ENCODE assay signal across 19 cellular contexts in genomic region chr7:39645482-39646407, GRCh38. TPM values are rescaled to one million over a fixed set of nuclear protein-coding genes. Genes with fewer than 3 reads are reported as not detected.
A peak's percentile ranks its signal among the peaks of the same experiment; 100 is the strongest.
DNase-seq lines count a peak whose midpoint lies in the region; ATAC-seq, FAIRE-seq and TF ChIP-seq lines count a peak whose summit lies in the region.
"Had no signal": no experiment of that assay in that cellular context is flagged by ENCODE, and none has a peak within 500 bp of the region (broad histone marks: within the 10 kb centered on the region; RNA-seq: fewer than 3 reads in every experiment).

No MANE protein-coding gene starts in this region.

- FAIRE-seq in HepG2 (lab: Jason Lieb, UNC): no peak
- FAIRE-seq: D721Med, G401.6 had no signal

- H3K4me1 ChIP-seq in HepG2 (ENCODE audit: insufficient read depth, low read length) (peaks cover 10% of the 10 kb centered on the region; the same call in 1 of the 2 replicates), right lobe of liver (peaks cover 0 to 5% (median under 1%) of the 10 kb centered on the region in 4 donors), left ventricle myocardium inferior (peaks cover 100% of the 10 kb centered on the region)
- H3K4me1 ChIP-seq: SJCRH30 had no signal

- POLR2A ChIA-PET in HepG2 (lab: Yijun Ruan, JAX): no interaction called here

- H3K9me3 ChIP-seq in HepG2 (ENCODE audit: low read length): no peaks in the 10 kb centered on the region
- no peaks in the 10 kb centered on the region for H3K9me3 ChIP-seq in right lobe of liver
- H3K9me3 ChIP-seq in left ventricle myocardium inferior (replicated peaks): no peaks in the 10 kb centered on the region
- H3K9me3 ChIP-seq: SJCRH30 had no signal

- in situ Hi-C loops in HepG2 (cut with HindIII; ENCODE audit: extremely low pct_ligation_motif_present, low pct_unique_long_range_greater_than_20kb): no loop called here

- H3K27ac ChIP-seq in HepG2 (ENCODE audit: extremely low read length, insufficient read depth, low read length): no peak overlapping the region
- H3K27ac ChIP-seq in right lobe of liver: no peak overlapping the region
- peak overlapping the region; percentile 77 for H3K27ac ChIP-seq in left ventricle myocardium inferior (replicated peaks)
- H3K27ac ChIP-seq: BLaER1 treated with 17β-estradiol and CSF1 and Interleukin-3, amounts not matched to agents 10 nM and 100 nM; SJCRH30 had no signal

- no peak for TF ChIP-seq POLR2A in HepG2 (IDR thresholded peaks at IDR 0.05; ENCODE audit: insufficient read depth in 1 of 2, low read depth in 2 of 2, low read length in 2 of 2)
- no peak for TF ChIP-seq POLR2A in right lobe of liver (IDR thresholded peaks at IDR 0.05)

- H3K36me3 ChIP-seq in HepG2 (replicated peaks in 1 of 2; ENCODE audit: control insufficient read depth in 1 of 2, insufficient read depth in 2 of 2, low read length in 2 of 2) (peaks cover 0 to 1% of the 10 kb centered on the region in 2 experiments; a peak in 1 of 5 replicates), right lobe of liver (no peaks in the 10 kb centered on the region), left ventricle myocardium inferior (no peaks in the 10 kb centered on the region)

- TF ChIP-seq EP300 in HepG2 (IDR thresholded peaks at IDR 0.05; ENCODE audit: low read depth in 2 of 2, low read length in 2 of 2) (no peak), HepG2 (CRISPR knock-in tag; IDR thresholded peaks at IDR 0.05; ENCODE audit: borderline replicate concordance) (no peak)

- CTCF ChIA-PET in HepG2 (lab: Yijun Ruan, JAX; ENCODE audit: low intra/inter-chr PET ratio, low total read pairs): no interaction called here

- ATAC-seq in HepG2 (no peak), right lobe of liver (no peak), HG02981 (IDR thresholded peaks at IDR 0.05; ENCODE audit: unreplicated experiment) (no peak), HG03097 (IDR thresholded peaks at IDR 0.05; ENCODE audit: low FRiP score, unreplicated experiment) (no peak), GM21723 (IDR thresholded peaks at IDR 0.05; ENCODE audit: unreplicated experiment) (no peak)

- H3K9ac ChIP-seq in HepG2 (ENCODE audit: insufficient read depth, low read depth, low read length): no peak overlapping the region
- H3K9ac ChIP-seq: BLaER1 treated with 17β-estradiol and CSF1 and Interleukin-3, amounts not matched to agents 10 nM and 100 nM had no signal

- intact Hi-C loops in HepG2 (cut with micrococcal nuclease; ENCODE audit: unreplicated experiment): no loop called here
- intact Hi-C loops in right lobe of liver (cut with DNase I): no loop called here
- intact Hi-C loops in left ventricle myocardium inferior (cut with micrococcal nuclease): no loop called here

- no peak for TF ChIP-seq CTCF in HepG2 (CRISPR knock-in tag; IDR thresholded peaks at IDR 0.05)
- no peak for TF ChIP-seq CTCF in right lobe of liver (IDR thresholded peaks at IDR 0.05)
- TF ChIP-seq CTCF in left ventricle myocardium inferior (IDR thresholded peaks at IDR 0.05; ENCODE audit: borderline replicate concordance): no peak

- H3K4me2 ChIP-seq in HepG2 (ENCODE audit: low read depth, low read length): no peak overlapping the region
- H3K4me2 ChIP-seq: BLaER1 treated with 17β-estradiol and CSF1 and Interleukin-3, amounts not matched to agents 10 nM and 100 nM had no signal

- peaks cover 72% of the 10 kb centered on the region for H3K79me2 ChIP-seq in HepG2 (ENCODE audit: insufficient read depth, low read length)

- H3K27me3 ChIP-seq in HepG2 (ENCODE audit: control insufficient read depth in 1 of 2, insufficient read depth in 2 of 2, low read length in 2 of 2) (no peaks in the 10 kb centered on the region), right lobe of liver (no peaks in the 10 kb centered on the region), left ventricle myocardium inferior (ENCODE audit: low read depth) (no peaks in the 10 kb centered on the region)
- H3K27me3 ChIP-seq: BLaER1 treated with 17β-estradiol and CSF1 and Interleukin-3, amounts not matched to agents 10 nM and 100 nM; SJCRH30 had no signal

- H4K20me1 ChIP-seq in HepG2 (ENCODE audit: insufficient read depth, low read length): peaks cover 23% of the 10 kb centered on the region

- 99% methylated on average over 5 of the region's 5 CpGs for WGBS in HepG2 (ENCODE audit: low lambda C conversion rate)
- WGBS in right lobe of liver (ENCODE audit: insufficient coverage, low coverage, low lambda C conversion rate, missing lambda C conversion rate): 66% methylated on average over 5 of the region's 5 CpGs

- no peak for TF ChIP-seq RAD21 in HepG2 (CRISPR knock-in tag; IDR thresholded peaks at IDR 0.05)

- H3K4me3 ChIP-seq in HepG2 (replicated peaks in 1 of 3; ENCODE audit: insufficient read depth in 1 of 3, low read depth in 2 of 3, low read length in 3 of 3) (no peak overlapping the region), right lobe of liver (no peak overlapping the region), left ventricle myocardium inferior (no peak overlapping the region)
- H3K4me3 ChIP-seq: BLaER1 treated with 17β-estradiol and CSF1 and Interleukin-3, amounts not matched to agents 10 nM and 100 nM; SJCRH30 had no signal

- no TSS peak for BruUV-seq in HepG2 (replicated peaks; lab: Mats Ljungman, UMichigan)

- H2AFZ ChIP-seq in HepG2 (ENCODE audit: low read length): no peak overlapping the region

- DNase-seq in HepG2 (ENCODE audit: low spot score): no peak
- DNase-seq in right lobe of liver: no peak
- DNase-seq in amniotic epithelial cell (ENCODE audit: low read depth): peak; percentile 28
- no peak for DNase-seq in left ventricle myocardium inferior
- no peak for DNase-seq in GM19240 (ENCODE audit: insufficient read length, low spot score)
- DNase-seq: CD8-positive, alpha-beta memory T cell; DND-41; KG1; NCI-H1417 treated with DMSO at 0.1 percent for 48 hours; NCI-H1930; NCI-H748 treated with DMSO at 0.1 percent for 48 hours; RPMI8226; SJCRH30 had no signal

TF ChIP-seq in HepG2, 621 proteins besides CTCF, POLR2A, EP300 and RAD21:
- no peak for TF ChIP-seq ZNF713 (CRISPR knock-in tag; IDR thresholded peaks at IDR 0.05)
- peak; percentile 74 for TF ChIP-seq ZKSCAN1 (IDR thresholded peaks at IDR 0.05; ENCODE audit: low read length)

RNA-seq across cellular contexts. Expression of gene RALA, which starts 22.4 kb away (rescaled TPM):
- 11.8 and 23.0 TPM in 2 replicates for total RNA-seq in HepG2 (2016; rRNA removed; fragmentation: Illumina TruSeq; extraction: Trizol)
- total RNA-seq in HepG2 (2016; cell fraction: cytosol; rRNA removed; fragmentation: Illumina TruSeq; extraction: Trizol; ENCODE audit: low read depth): 6.1 and 6.9 TPM in 2 replicates
- 12.6 and 22.2 TPM in 2 replicates for total RNA-seq in HepG2 (2016; cell fraction: insoluble cytoplasmic fraction; rRNA removed; fragmentation: Illumina TruSeq; extraction: Trizol)
- total RNA-seq in HepG2 (2016; cell fraction: membrane; rRNA removed; fragmentation: Illumina TruSeq; extraction: Trizol): 13.0 and 14.4 TPM in 2 replicates
- total RNA-seq in HepG2 (2016; cell fraction: nucleus; rRNA removed; fragmentation: Illumina TruSeq; extraction: Trizol): 10.8 and 11.3 TPM in 2 replicates
- 12.8 and 19.5 TPM in 2 replicates for polyA plus RNA-seq in HepG2 (2011; rRNA removed)
- 9.2 and 12.2 TPM in 2 replicates for polyA plus RNA-seq in HepG2 (2011; cell fraction: cytosol; rRNA removed)
- 6.4 and 6.7 TPM in 2 replicates for polyA plus RNA-seq in HepG2 (2011; cell fraction: nucleus; rRNA removed)
- 23.7 and 26.7 TPM in 2 replicates for polyA plus RNA-seq in HepG2 (2012)
- polyA plus RNA-seq in HepG2 (2016; cell fraction: cytosol; fragmentation: Illumina TruSeq; extraction: Trizol; ENCODE audit: low read depth): 14.5 and 15.2 TPM in 2 replicates
- polyA plus RNA-seq in HepG2 (2016; cell fraction: insoluble cytoplasmic fraction; fragmentation: Illumina TruSeq; extraction: Trizol; ENCODE audit: low read depth): 50.3 and 60.4 TPM in 2 replicates
- 16.5 and 20.5 TPM in 2 replicates for polyA plus RNA-seq in HepG2 (2016; cell fraction: membrane; fragmentation: Illumina TruSeq; extraction: Trizol; ENCODE audit: low read depth)
- 19.8 and 21.9 TPM in 2 replicates for polyA plus RNA-seq in HepG2 (2016; cell fraction: nucleus; fragmentation: Illumina TruSeq; extraction: Trizol; ENCODE audit: insufficient read depth, low read depth)
- polyA minus RNA-seq in HepG2 (2011; rRNA and poly(A)+ RNA removed; ENCODE audit: low replicate concordance): 9.4 and 17.2 TPM in 2 replicates
- 16.0 and 21.1 TPM in 2 replicates for polyA minus RNA-seq in HepG2 (2011; cell fraction: cytosol; rRNA and poly(A)+ RNA removed)
- polyA minus RNA-seq in HepG2 (2011; cell fraction: nucleus; rRNA and poly(A)+ RNA removed): 23.4 and 25.4 TPM in 2 replicates
- 10 to 100 TPM in 5 of 6 experiments, 1 to 10 TPM in 1; 7.5 to 13.8 (median 12.4) TPM for total RNA-seq in right lobe of liver
- 29.1 TPM for total RNA-seq in left ventricle myocardium inferior
